8 cellular contexts compared by ENCODE assay signal in genomic region chr4:46931981-46932380, GRCh38. TPM values are rescaled to one million over a fixed set of nuclear protein-coding genes. Genes with fewer than 3 reads are reported as not detected.
A peak's percentile ranks its signal among the peaks of the same experiment; 100 is the strongest.
DNase-seq lines count a peak whose midpoint lies in the region; ATAC-seq and TF ChIP-seq lines count a peak whose summit lies in the region.

No MANE protein-coding gene starts in this region.

- H3K9me3 ChIP-seq in colonic mucosa = no peaks in the 10 kb centered on the region

- H3K4me1 ChIP-seq in colonic mucosa = no peaks in the 10 kb centered on the region

- peak; percentile 25 for DNase-seq in A172 (ENCODE audit: low spot score)
- peak; percentile 12 for DNase-seq in GM10266 (ENCODE audit: extremely low spot score)
- peak; percentile 2 for DNase-seq in HFF-Myc (ENCODE audit: extremely low read depth, low read depth)
- peak; percentile 5 for DNase-seq in NCI-H2081 treated with DMSO at 0.1 percent for 48 hours (lab: John Stamatoyannopoulos, UW)
- peak; percentile 29 for DNase-seq in colonic mucosa
- peak; percentile 76 for DNase-seq in medulla oblongata (ENCODE audit: extremely low spot score)

- intact Hi-C loops in colonic mucosa (cut with DNase I) = loop anchor here (10.0 kb wide), 2 partner anchors 103 to 193 kb away; partner anchors contain the start of gene GABRB1

- H3K27me3 ChIP-seq in colonic mucosa = no peaks in the 10 kb centered on the region

- no peak overlapping the region for H3K9ac ChIP-seq in colonic mucosa (ENCODE audit: low read depth in 2 of 2, low read length in 2 of 2)

- no peaks in the 10 kb centered on the region for H3K36me3 ChIP-seq in colonic mucosa

- ATAC-seq in HG03097 (IDR thresholded peaks at IDR 0.05; ENCODE audit: low FRiP score, unreplicated experiment) (no peak), HG02840 (IDR thresholded peaks at IDR 0.05; ENCODE audit: low FRiP score, unreplicated experiment) (no peak)

- TF ChIP-seq CTCF in GM10266 (IDR thresholded peaks at IDR 0.05; ENCODE audit: control insufficient read depth, insufficient read depth, low read depth, missing control alignments) = peak; percentile 62
- TF ChIP-seq CTCF in HFF-Myc (IDR thresholded peaks at IDR 0.05; ENCODE audit: low read depth, low read length, missing control alignments) = peak; percentile 53
- peak; percentile 40 for TF ChIP-seq CTCF in colonic mucosa (IDR thresholded peaks at IDR 0.05)

- no peak overlapping the region for H3K27ac ChIP-seq in colonic mucosa

- H3K4me3 ChIP-seq in HFF-Myc (replicated peaks; ENCODE audit: low read depth, low read length) (no peak overlapping the region), colonic mucosa (no peak overlapping the region)

RNA-seq across cellular contexts. Expression of gene COX7B2, which starts 22.9 kb away (rescaled TPM):
- total RNA-seq in A172 (2014; rRNA removed; shearing (Covaris generic)) = 86.5 and 88.8 TPM in 2 replicates
- not detected for total RNA-seq in colonic mucosa

Comparison
In these comparisons a context has a peak if more than half of its experiments do, and no peak if none do; other contexts are left out.
1. DNase-seq: peak in every context shown above with its lines; median percentile 76 in medulla oblongata; 29 in colonic mucosa; 25 in A172; 12 in GM10266; 5 in NCI-H2081 treated with DMSO at 0.1 percent for 48 hours; 2 in HFF-Myc.
2. RNA of gene COX7B2, which starts 22.9 kb away (total RNA-seq): 86.5 to 88.8 TPM in A172; not detected in colonic mucosa; every median in the first group is over 10 times any median in the second.
3. Peak in every context shown above with its lines, with median percentiles within 50 percentile points of each other: CTCF ChIP-seq.